In genomic region chr1:30798389-30798951, GRCh38 we compare ENCODE assay signal across 11 cellular contexts. TPM values are rescaled to one million over a fixed set of nuclear protein-coding genes. Genes with fewer than 3 reads are reported as not detected.
DNase-seq lines count a peak whose midpoint lies in the region; ATAC-seq and TF ChIP-seq lines count a peak whose summit lies in the region.
"Had no signal": no experiment of that assay in that cellular context is flagged by ENCODE, and none has a peak within 500 bp of the region (broad histone marks: within the 10 kb centered on the region; RNA-seq: fewer than 3 reads in every experiment).

No MANE protein-coding gene starts in this region.

- H3K9me3 ChIP-seq in adrenal gland (replicated peaks in 1 of 3) (no peaks in the 10 kb centered on the region), right atrium auricular region (no peaks in the 10 kb centered on the region)

- H3K4me3 ChIP-seq in adrenal gland (no peak overlapping the region), right atrium auricular region (no peak overlapping the region)

- TF ChIP-seq CTCF in adrenal gland (IDR thresholded peaks at IDR 0.05), result no peak
- TF ChIP-seq CTCF in right atrium auricular region (IDR thresholded peaks at IDR 0.05), result no peak

- no peaks in the 10 kb centered on the region for H3K9me3 Mint-ChIP-seq in activated CD8-positive, alpha-beta memory T cell treated with anti-CD3 and anti-CD28 coated beads, Interleukin-2, amount 10 ng/mL, durations not matched to agents 7 days and 5 days (ENCODE audit: low read depth)
- H3K9me3 Mint-ChIP-seq in T-cell, result no peaks in the 10 kb centered on the region

- peaks cover 5% of the 10 kb centered on the region for H3K4me1 Mint-ChIP-seq in activated CD8-positive, alpha-beta memory T cell treated with anti-CD3 and anti-CD28 coated beads, Interleukin-2, amount 10 ng/mL, durations not matched to agents 7 days and 5 days
- H3K4me1 Mint-ChIP-seq in T-cell, result peaks cover 4 to 6% (median 4%) of the 10 kb centered on the region in 3 donors

- peak; percentile 45 for DNase-seq in CD1c-positive myeloid dendritic cell (ENCODE audit: extremely low spot score)
- peak; percentile 69 to 90 (median 87) for DNase-seq in adrenal gland
- peak; percentile 75 for DNase-seq in right atrium auricular region (ENCODE audit: low spot score)
- peak; percentile 75 for DNase-seq in sciatic nerve (ENCODE audit: low spot score)
- no peak for DNase-seq in activated CD8-positive, alpha-beta memory T cell treated with anti-CD3 and anti-CD28 coated beads, Interleukin-2, amount 10 ng/mL, durations not matched to agents 7 days and 5 days
- no peak for DNase-seq in NCI-H345 (lab: John Stamatoyannopoulos, UW)
- no peak for DNase-seq in NCI-H2171 treated with DMSO at 0.1 percent for 48 hours (lab: John Stamatoyannopoulos, UW)
- no peak for DNase-seq in T-cell
- DNase-seq: activated CD4-positive, alpha-beta T cell treated with anti-CD3 and anti-CD28 coated beads for 1 hour; IMR-90; NCI-H1436 had no signal

- no peak overlapping the region for H3K27ac Mint-ChIP-seq in activated CD8-positive, alpha-beta memory T cell treated with anti-CD3 and anti-CD28 coated beads, Interleukin-2, amount 10 ng/mL, durations not matched to agents 7 days and 5 days
- H3K27ac Mint-ChIP-seq in T-cell, result no peak overlapping the region

- no peaks in the 10 kb centered on the region for H3K27me3 ChIP-seq in adrenal gland
- no peaks in the 10 kb centered on the region for H3K27me3 ChIP-seq in right atrium auricular region

- ATAC-seq in sciatic nerve, result peak; percentile 70
- ATAC-seq in activated CD8-positive, alpha-beta memory T cell treated with anti-CD3 and anti-CD28 coated beads, Interleukin-2, amount 10 ng/mL, durations not matched to agents 7 days and 5 days, result no peak
- ATAC-seq in T-cell (replicated peaks in 1 of 4), result no peak

- no peak for TF ChIP-seq POLR2A in adrenal gland (IDR thresholded peaks at IDR 0.05)

- no peaks in the 10 kb centered on the region for H3K36me3 Mint-ChIP-seq in activated CD8-positive, alpha-beta memory T cell treated with anti-CD3 and anti-CD28 coated beads, Interleukin-2, amount 10 ng/mL, durations not matched to agents 7 days and 5 days
- H3K36me3 Mint-ChIP-seq in T-cell, result no peaks in the 10 kb centered on the region

- 24 to 32% (median 26%) methylated on average over 6 to 7 of the region's 7 CpGs for WGBS in adrenal gland, 4 donors

- POLR2A ChIA-PET in T-cell (lab: Charles Lee), result no interaction called here

- intact Hi-C loops in adrenal gland (cut with DNase I), result no loop called here
- intact Hi-C loops in sciatic nerve (cut with DNase I), result no loop called here

- CTCF ChIA-PET in activated CD8-positive, alpha-beta memory T cell treated with anti-CD3 and anti-CD28 coated beads, Interleukin-2, amount 10 ng/mL, durations not matched to agents 7 days and 5 days (lab: Charles Lee), result interaction anchor here (0.8 to 2.7 kb wide), 4 partner anchors 16 to 112 kb away, joined by 3 to 11 read pairs (median 6); no protein-coding TSS in a partner anchor
- CTCF ChIA-PET in T-cell (lab: Charles Lee), result no interaction called here

- no peak overlapping the region for H3K4me3 Mint-ChIP-seq in activated CD8-positive, alpha-beta memory T cell treated with anti-CD3 and anti-CD28 coated beads, Interleukin-2, amount 10 ng/mL, durations not matched to agents 7 days and 5 days
- H3K4me3 Mint-ChIP-seq in T-cell, result no peak overlapping the region

- H3K36me3 ChIP-seq in adrenal gland (replicated peaks in 1 of 2) (no peaks in the 10 kb centered on the region), right atrium auricular region (no peaks in the 10 kb centered on the region)

- peaks cover 8% of the 10 kb centered on the region for H3K27me3 Mint-ChIP-seq in activated CD8-positive, alpha-beta memory T cell treated with anti-CD3 and anti-CD28 coated beads, Interleukin-2, amount 10 ng/mL, durations not matched to agents 7 days and 5 days
- H3K27me3 Mint-ChIP-seq in T-cell, result peaks cover 2 to 6% of the 10 kb centered on the region in 2 donors

- H3K4me1 ChIP-seq in adrenal gland (replicated peaks in 1 of 2) (peaks cover 30 to 42% of the 10 kb centered on the region in 2 donors), right atrium auricular region (peaks cover 0 to 33% of the 10 kb centered on the region in 2 donors)

- H3K27ac ChIP-seq in adrenal gland (peak overlapping the region; percentile 75 to 99 (median 94)), right atrium auricular region (peak overlapping the region; percentile 14 to 37)

RNA-seq across cellular contexts. Expression of gene LAPTM5, which starts 40.9 kb away (rescaled TPM):
- 100 to 1,000 TPM in 5 of 8 donors, 10 to 100 TPM in 3; 24.0 to 176 (median 130) TPM for total RNA-seq in adrenal gland
- polyA plus RNA-seq in adrenal gland, result 100 to 1,000 TPM in 1 of 3 donors, 10 to 100 TPM in 2; 85.9 to 177 (median 97.1) TPM
- total RNA-seq in right atrium auricular region, result 10 to 100 TPM; 17.4 to 62.8 TPM
- 65.0 TPM for total RNA-seq in sciatic nerve
- total RNA-seq in activated CD8-positive, alpha-beta memory T cell treated with anti-CD3 and anti-CD28 coated beads, Interleukin-2, amount 10 ng/mL, durations not matched to agents 7 days and 5 days, result 100 to 1,000 TPM; 326 to 386 TPM
- total RNA-seq in T-cell, result 100 to 1,000 TPM; 529 to 586 (median 559) TPM
- total RNA-seq: IMR-90 had no signal

Comparison
In these comparisons a context has a peak if more than half of its experiments do, and no peak if none do; other contexts are left out.
1. DNase-seq: peak in CD1c-positive myeloid dendritic cell (single experiment), adrenal gland (7 of 7), right atrium auricular region (single experiment) and sciatic nerve (single experiment); none in activated CD8-positive, alpha-beta memory T cell treated with anti-CD3 and anti-CD28 coated beads, Interleukin-2, amount 10 ng/mL, durations not matched to agents 7 days and 5 days (single experiment), NCI-H345 (single experiment), NCI-H2171 treated with DMSO at 0.1 percent for 48 hours (single experiment) and T-cell (0 of 34).